In the genomic region with DNA sequence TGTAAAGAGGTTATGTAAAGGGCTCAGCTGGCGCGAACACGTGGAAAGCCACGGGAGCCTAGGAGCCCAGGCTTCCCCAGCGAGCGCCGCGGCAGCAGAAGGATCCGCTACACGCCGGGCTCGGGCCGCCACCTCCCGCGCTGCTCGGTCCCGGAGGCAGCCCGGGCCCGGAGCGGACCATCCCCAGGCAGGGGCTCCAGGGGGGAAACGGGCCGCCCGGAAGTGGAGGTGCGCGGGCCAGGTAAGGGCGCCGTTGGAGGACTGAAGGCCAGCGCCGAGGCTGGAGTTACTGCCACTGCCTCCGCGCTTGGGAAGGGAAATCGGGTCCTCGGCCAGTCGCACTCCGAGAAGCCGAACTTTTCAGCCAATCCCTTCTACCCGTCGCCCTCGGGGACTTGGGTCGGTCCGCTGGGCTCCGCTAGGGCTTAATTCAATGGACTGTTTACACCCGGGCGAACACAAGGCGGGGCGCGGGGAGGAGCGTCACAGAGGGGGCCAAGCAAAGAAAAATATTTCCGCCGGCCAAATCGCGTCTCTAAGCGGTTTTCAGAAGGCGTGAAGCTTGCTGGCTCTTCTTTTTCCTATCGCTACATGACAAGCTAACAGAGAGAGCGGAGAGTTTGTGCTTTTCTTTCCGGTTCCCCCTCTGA, we compare ENCODE assay signal across 8 cellular contexts. TPM values are rescaled to one million over a fixed set of nuclear protein-coding genes. Genes with fewer than 3 reads are reported as not detected.
DNase-seq lines count a peak whose midpoint lies in the region; ATAC-seq and TF ChIP-seq lines count a peak whose summit lies in the region.

No MANE protein-coding gene starts in this region.

- peaks cover 26% of the 10 kb centered on the region for H3K36me3 Mint-ChIP-seq in activated CD4-positive, alpha-beta T cell treated with anti-CD3 and anti-CD28 coated beads, Interleukin-2, amount 10 ng/mL, durations not matched to agents 24 days and 14 days (ENCODE audit: low read depth)

- peak overlapping the region; percentile 86 for H3K4me3 ChIP-seq in colonic mucosa

- peaks cover 11% of the 10 kb centered on the region for H3K27me3 Mint-ChIP-seq in activated CD4-positive, alpha-beta T cell treated with anti-CD3 and anti-CD28 coated beads, Interleukin-2, amount 10 ng/mL, durations not matched to agents 24 days and 14 days

- H3K4me1 ChIP-seq in colonic mucosa, result peaks cover 18% of the 10 kb centered on the region

- TF ChIP-seq CTCF in C4-2B (conservative IDR thresholded peaks at IDR 0.05) (no peak), colonic mucosa (IDR thresholded peaks at IDR 0.05) (no peak)

- H3K9ac ChIP-seq in colonic mucosa (ENCODE audit: low read depth in 2 of 2, low read length in 2 of 2), result peak overlapping the region; percentile 69 to 96

- H3K4me1 Mint-ChIP-seq in activated CD4-positive, alpha-beta T cell treated with anti-CD3 and anti-CD28 coated beads, Interleukin-2, amount 10 ng/mL, durations not matched to agents 24 days and 14 days, result peaks cover 39% of the 10 kb centered on the region

- no peaks in the 10 kb centered on the region for H3K27me3 ChIP-seq in colonic mucosa

- H3K9me3 ChIP-seq in colonic mucosa, result no peaks in the 10 kb centered on the region

- peak overlapping the region; percentile 99 for H3K27ac Mint-ChIP-seq in activated CD4-positive, alpha-beta T cell treated with anti-CD3 and anti-CD28 coated beads, Interleukin-2, amount 10 ng/mL, durations not matched to agents 24 days and 14 days

- H3K9me3 Mint-ChIP-seq in activated CD4-positive, alpha-beta T cell treated with anti-CD3 and anti-CD28 coated beads, Interleukin-2, amount 10 ng/mL, durations not matched to agents 24 days and 14 days, result no peaks in the 10 kb centered on the region

- peak overlapping the region; percentile 97 for H3K4me3 Mint-ChIP-seq in activated CD4-positive, alpha-beta T cell treated with anti-CD3 and anti-CD28 coated beads, Interleukin-2, amount 10 ng/mL, durations not matched to agents 24 days and 14 days

- H3K36me3 ChIP-seq in colonic mucosa, result no peaks in the 10 kb centered on the region

- DNase-seq in NCI-H526 (lab: John Stamatoyannopoulos, UW) (peak; percentile 92 to 97), colonic mucosa (peak; percentile 92), left colon (peak; percentile 91 to 93)
- peak; percentile 96 for DNase-seq in activated CD4-positive, alpha-beta T cell treated with anti-CD3 and anti-CD28 coated beads, Interleukin-2, amount 10 ng/mL, durations not matched to agents 24 days and 14 days
- peak; percentile 81 for DNase-seq in stimulated activated CD4-positive, alpha-beta T cell treated with anti-CD3 and anti-CD28 coated beads, Interleukin-1b, Interleukin-23, amount 100 ng/mL, for 4 hours (ENCODE audit: low read depth in 2 of 2)

- peak overlapping the region; percentile 97 for H3K27ac ChIP-seq in C4-2B
- peak overlapping the region; percentile 97 for H3K27ac ChIP-seq in colonic mucosa

- ATAC-seq in GM19372 (IDR thresholded peaks at IDR 0.05; ENCODE audit: low read depth, unreplicated experiment), result peak; percentile 69
- ATAC-seq in HG03520 (IDR thresholded peaks at IDR 0.05; ENCODE audit: unreplicated experiment), result peak; percentile 69
- ATAC-seq in left colon, result peak; percentile 83

- intact Hi-C loops in activated CD4-positive, alpha-beta T cell treated with anti-CD3 and anti-CD28 coated beads, Interleukin-2, amount 10 ng/mL, durations not matched to agents 24 days and 14 days (cut with micrococcal nuclease), result loop anchor here (2.0 to 10.0 kb wide), 7 partner anchors 17 to 1560 kb away; partner anchors contain the start of genes CSNK2A1, FAM110A, PTPRA and SNRPB
- intact Hi-C loops in colonic mucosa (cut with DNase I), result no loop called here
- intact Hi-C loops in left colon (cut with DNase I, micrococcal nuclease), result no loop called here

RNA-seq across cellular contexts. Expression of gene STK35, which starts 0.4 kb away (rescaled TPM):
- 21.4 and 23.0 TPM in 2 replicates for total RNA-seq in activated CD4-positive, alpha-beta T cell treated with anti-CD3 and anti-CD28 coated beads, Interleukin-2, amount 10 ng/mL, durations not matched to agents 24 days and 14 days
- total RNA-seq in colonic mucosa, result 10 to 100 TPM; 25.8 to 26.7 TPM
- 10 to 100 TPM; 21.9 to 23.8 TPM for total RNA-seq in left colon

Comparison
In these comparisons a context has a peak if more than half of its experiments do, and no peak if none do; other contexts are left out.
1. Peak in every context shown above with its lines: DNase-seq, ATAC-seq, H3K4me3 ChIP-seq and H3K27ac ChIP-seq.